26 cellular contexts compared by ENCODE assay signal in the genomic region with DNA sequence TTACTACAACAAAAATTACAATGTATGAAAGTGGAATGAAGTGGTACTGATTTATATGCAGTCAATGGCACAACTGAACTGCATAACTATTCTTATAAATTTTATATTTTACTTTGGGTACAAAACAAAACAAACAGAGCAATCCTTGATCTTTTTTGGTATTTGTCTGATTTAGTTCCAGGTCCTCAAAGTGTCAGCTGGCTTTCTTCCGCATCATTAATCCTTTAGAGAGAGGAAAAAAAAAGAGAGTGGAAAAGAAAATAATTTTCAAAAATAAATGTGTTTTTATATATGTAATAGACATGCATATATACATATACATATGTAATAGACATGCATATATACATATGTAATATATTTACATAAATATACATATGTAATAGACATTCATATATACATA.
"Had no signal": no experiment of that assay in that cellular context is flagged by ENCODE, and none has a peak within 500 bp of the region (broad histone marks: within the 10 kb centered on the region; RNA-seq: fewer than 3 reads in every experiment).

No MANE protein-coding gene starts in this region.

- DNase-seq: effector CD4-positive, alpha-beta T cell; foreskin fibroblast; heart left ventricle; kidney; left cardiac atrium; left ventricle myocardium inferior; lower lobe of right lung; naive thymus-derived CD8-positive, alpha-beta T cell; nephron progenitor cell; nucleus accumbens; stimulated activated CD4-positive, alpha-beta T cell treated with anti-CD3 and anti-CD28 coated beads, Interleukin-12 subunit alpha, Interleukin-12 subunit beta, amount 100 ng/mL, for 4 hours; stimulated activated CD4-positive, alpha-beta T cell treated with anti-CD3 and anti-CD28 coated beads, Interleukin-1b, Interleukin-23, amount 100 ng/mL, for 48 hours; stimulated activated CD4-positive, alpha-beta T cell treated with anti-CD3 and anti-CD28 coated beads, Interleukin-4, amount 100 ng/mL, for 1 hour; stimulated activated CD8-positive, alpha-beta memory T cell treated with anti-CD3 and anti-CD28 coated beads, Interleukin-4, amount 100 ng/mL, for 48 hours; stimulated activated naive CD4-positive, alpha-beta T cell; stimulated activated naive CD8-positive, alpha-beta T cell treated with anti-CD3 and anti-CD28 coated beads, Interleukin-15, amount 100 ng/mL, for 72 hours; transverse colon; upper lobe of right lung; uterus had no signal

- H3K4me3 ChIP-seq: dorsolateral prefrontal cortex, gastroesophageal sphincter, heart left ventricle, hepatocyte, left ventricle myocardium inferior, lower lobe of right lung, prostate gland, right atrium auricular region, smooth muscle cell, suprapubic skin, transverse colon, upper lobe of right lung, uterus had no signal
